In genomic region chr4:53441564-53441963, GRCh38 we compare ENCODE assay signal across 16 cellular contexts.
DNase-seq lines count a peak whose midpoint lies in the region; ATAC-seq and TF ChIP-seq lines count a peak whose summit lies in the region.
"Had no signal": no experiment of that assay in that cellular context is flagged by ENCODE, and none has a peak within 500 bp of the region (broad histone marks: within the 10 kb centered on the region; RNA-seq: fewer than 3 reads in every experiment).

No MANE protein-coding gene starts in this region.

- CTCF ChIA-PET in activated CD8-positive, alpha-beta T cell treated with anti-CD3 and anti-CD28 coated beads for 36 hours (lab: Charles Lee): no interaction called here
- CTCF ChIA-PET in activated CD8-positive, alpha-beta T cell treated with anti-CD3 and anti-CD28 coated beads, Interleukin-2, amount 10 ng/mL, durations not matched to agents 7 days and 5 days (lab: Charles Lee): no interaction called here

- no peak for TF ChIP-seq CTCF in activated CD8-positive, alpha-beta T cell treated with anti-CD3 and anti-CD28 coated beads for 36 hours (IDR thresholded peaks at IDR 0.05)
- TF ChIP-seq CTCF in natural killer cell (IDR thresholded peaks at IDR 0.05): no peak
- no peak for TF ChIP-seq CTCF in mesothelial cell of epicardium (IDR thresholded peaks at IDR 0.05; ENCODE audit: unreplicated experiment)

- POLR2A ChIA-PET in activated CD8-positive, alpha-beta T cell treated with anti-CD3 and anti-CD28 coated beads for 36 hours (lab: Charles Lee): no interaction called here
- POLR2A ChIA-PET in activated CD8-positive, alpha-beta T cell treated with anti-CD3 and anti-CD28 coated beads, Interleukin-2, amount 10 ng/mL, durations not matched to agents 7 days and 5 days (lab: Charles Lee): no interaction called here

- no peak for DNase-seq in activated CD8-positive, alpha-beta T cell treated with anti-CD3 and anti-CD28 coated beads for 36 hours
- DNase-seq in activated CD8-positive, alpha-beta T cell treated with anti-CD3 and anti-CD28 coated beads, Interleukin-2, amount 10 ng/mL, durations not matched to agents 7 days and 5 days: no peak
- no peak for DNase-seq in natural killer cell
- DNase-seq in natural killer cell treated with Interleukin-12 subunit alpha and Interleukin-12 subunit beta and Interleukin-15 and Interleukin-18, amount 100 ng/mL, for 72 hours (ENCODE audit: low spot score): no peak
- no peak for DNase-seq in memory B cell (ENCODE audit: low spot score in 2 of 2)
- no peak for DNase-seq in stimulated activated naive B cell treated with anti-CD40 and anti-IgM and Interleukin-4, amounts not matched to agents 10 μg/mL and 1 μg/mL and 100 μg/mL, for 72 hours
- no peak for DNase-seq in mesothelial cell of epicardium (ENCODE audit: low spot score in 2 of 2, unreplicated experiment in 2 of 2)
- DNase-seq: AML-193; CD4-positive, alpha-beta T cell; DMS153; DMS79 treated with DMSO at 0.1 percent for 48 hours; GF-D8; H9 had no signal

- peak overlapping the region; percentile 30 for H3K27ac Mint-ChIP-seq in activated CD8-positive, alpha-beta T cell treated with anti-CD3 and anti-CD28 coated beads for 36 hours
- no peak overlapping the region for H3K27ac Mint-ChIP-seq in activated CD8-positive, alpha-beta T cell treated with anti-CD3 and anti-CD28 coated beads, Interleukin-2, amount 10 ng/mL, durations not matched to agents 7 days and 5 days
- H3K27ac Mint-ChIP-seq in natural killer cell (peak overlapping the region; percentile 41 to 73), memory B cell (peak overlapping the region; percentile 63), mesothelial cell of epicardium (no peak overlapping the region)
- no peak overlapping the region for H3K27ac Mint-ChIP-seq in natural killer cell treated with Interleukin-12 subunit alpha and Interleukin-12 subunit beta and Interleukin-15 and Interleukin-18, amount 100 ng/mL, for 72 hours
- peak overlapping the region; percentile 42 for H3K27ac Mint-ChIP-seq in stimulated activated naive B cell treated with anti-CD40 and anti-IgM and Interleukin-4, amounts not matched to agents 10 μg/mL and 1 μg/mL and 100 μg/mL, for 72 hours
- H3K27ac Mint-ChIP-seq: CD4-positive, alpha-beta T cell; H9 had no signal

- intact Hi-C loops in activated CD8-positive, alpha-beta T cell treated with anti-CD3 and anti-CD28 coated beads for 36 hours (cut with micrococcal nuclease): no loop called here
- intact Hi-C loops in natural killer cell (cut with micrococcal nuclease): no loop called here

- no peaks in the 10 kb centered on the region for H3K9me3 Mint-ChIP-seq in activated CD8-positive, alpha-beta T cell treated with anti-CD3 and anti-CD28 coated beads for 36 hours
- H3K9me3 Mint-ChIP-seq in activated CD8-positive, alpha-beta T cell treated with anti-CD3 and anti-CD28 coated beads, Interleukin-2, amount 10 ng/mL, durations not matched to agents 7 days and 5 days (ENCODE audit: insufficient read depth): no peaks in the 10 kb centered on the region
- H3K9me3 Mint-ChIP-seq in natural killer cell: no peaks in the 10 kb centered on the region
- H3K9me3 Mint-ChIP-seq in natural killer cell treated with Interleukin-12 subunit alpha and Interleukin-12 subunit beta and Interleukin-15 and Interleukin-18, amount 100 ng/mL, for 72 hours: no peaks in the 10 kb centered on the region
- H3K9me3 Mint-ChIP-seq in memory B cell: no peaks in the 10 kb centered on the region
- no peaks in the 10 kb centered on the region for H3K9me3 Mint-ChIP-seq in stimulated activated naive B cell treated with anti-CD40 and anti-IgM and Interleukin-4, amounts not matched to agents 10 μg/mL and 1 μg/mL and 100 μg/mL, for 72 hours
- H3K9me3 Mint-ChIP-seq in mesothelial cell of epicardium: no peaks in the 10 kb centered on the region
- H3K9me3 Mint-ChIP-seq: CD4-positive, alpha-beta T cell; H9 had no signal

- no peak overlapping the region for H3K4me3 Mint-ChIP-seq in activated CD8-positive, alpha-beta T cell treated with anti-CD3 and anti-CD28 coated beads for 36 hours
- H3K4me3 Mint-ChIP-seq in activated CD8-positive, alpha-beta T cell treated with anti-CD3 and anti-CD28 coated beads, Interleukin-2, amount 10 ng/mL, durations not matched to agents 7 days and 5 days: no peak overlapping the region
- no peak overlapping the region for H3K4me3 Mint-ChIP-seq in natural killer cell
- H3K4me3 Mint-ChIP-seq in natural killer cell treated with Interleukin-12 subunit alpha and Interleukin-12 subunit beta and Interleukin-15 and Interleukin-18, amount 100 ng/mL, for 72 hours: no peak overlapping the region
- no peak overlapping the region for H3K4me3 Mint-ChIP-seq in memory B cell
- no peak overlapping the region for H3K4me3 Mint-ChIP-seq in stimulated activated naive B cell treated with anti-CD40 and anti-IgM and Interleukin-4, amounts not matched to agents 10 μg/mL and 1 μg/mL and 100 μg/mL, for 72 hours
- no peak overlapping the region for H3K4me3 Mint-ChIP-seq in mesothelial cell of epicardium
- H3K4me3 Mint-ChIP-seq: CD4-positive, alpha-beta T cell; H9 had no signal

- no peaks in the 10 kb centered on the region for H3K27me3 Mint-ChIP-seq in activated CD8-positive, alpha-beta T cell treated with anti-CD3 and anti-CD28 coated beads for 36 hours
- H3K27me3 Mint-ChIP-seq in activated CD8-positive, alpha-beta T cell treated with anti-CD3 and anti-CD28 coated beads, Interleukin-2, amount 10 ng/mL, durations not matched to agents 7 days and 5 days (ENCODE audit: low read depth): no peaks in the 10 kb centered on the region
- H3K27me3 Mint-ChIP-seq in natural killer cell (ENCODE audit: low read depth in 2 of 2) (no peaks in the 10 kb centered on the region), memory B cell (no peaks in the 10 kb centered on the region), mesothelial cell of epicardium (ENCODE audit: low read depth) (no peaks in the 10 kb centered on the region)
- H3K27me3 Mint-ChIP-seq in natural killer cell treated with Interleukin-12 subunit alpha and Interleukin-12 subunit beta and Interleukin-15 and Interleukin-18, amount 100 ng/mL, for 72 hours: no peaks in the 10 kb centered on the region
- H3K27me3 Mint-ChIP-seq in stimulated activated naive B cell treated with anti-CD40 and anti-IgM and Interleukin-4, amounts not matched to agents 10 μg/mL and 1 μg/mL and 100 μg/mL, for 72 hours: no peaks in the 10 kb centered on the region
- H3K27me3 Mint-ChIP-seq: CD4-positive, alpha-beta T cell had no signal

- no peak for ATAC-seq in activated CD8-positive, alpha-beta T cell treated with anti-CD3 and anti-CD28 coated beads for 36 hours
- ATAC-seq in activated CD8-positive, alpha-beta T cell treated with anti-CD3 and anti-CD28 coated beads, Interleukin-2, amount 10 ng/mL, durations not matched to agents 7 days and 5 days: no peak
- ATAC-seq in natural killer cell (peak in 2 of 3 donors; percentile 50 to 63), memory B cell (ENCODE audit: low read depth) (no peak), GM19397 (IDR thresholded peaks at IDR 0.05; ENCODE audit: unreplicated experiment) (no peak)
- no peak for ATAC-seq in natural killer cell treated with Interleukin-12 subunit alpha and Interleukin-12 subunit beta and Interleukin-15 and Interleukin-18, amount 100 ng/mL, for 72 hours
- ATAC-seq in stimulated activated naive B cell treated with anti-CD40 and anti-IgM and Interleukin-4, amounts not matched to agents 10 μg/mL and 1 μg/mL and 100 μg/mL, for 72 hours (replicated peaks): no peak
- ATAC-seq: A549, HepG2 had no signal

- H3K36me3 Mint-ChIP-seq in activated CD8-positive, alpha-beta T cell treated with anti-CD3 and anti-CD28 coated beads for 36 hours (ENCODE audit: low read depth): peaks cover 48% of the 10 kb centered on the region
- H3K36me3 Mint-ChIP-seq in activated CD8-positive, alpha-beta T cell treated with anti-CD3 and anti-CD28 coated beads, Interleukin-2, amount 10 ng/mL, durations not matched to agents 7 days and 5 days (ENCODE audit: low read depth): peaks cover 66% of the 10 kb centered on the region
- H3K36me3 Mint-ChIP-seq in natural killer cell (peaks cover 8% of the 10 kb centered on the region), memory B cell (peaks cover 33% of the 10 kb centered on the region), mesothelial cell of epicardium (peaks cover 39% of the 10 kb centered on the region)
- H3K36me3 Mint-ChIP-seq in natural killer cell treated with Interleukin-12 subunit alpha and Interleukin-12 subunit beta and Interleukin-15 and Interleukin-18, amount 100 ng/mL, for 72 hours: peaks cover 14% of the 10 kb centered on the region
- peaks cover 32 to 43% of the 10 kb centered on the region in 2 donors for H3K36me3 Mint-ChIP-seq in stimulated activated naive B cell treated with anti-CD40 and anti-IgM and Interleukin-4, amounts not matched to agents 10 μg/mL and 1 μg/mL and 100 μg/mL, for 72 hours

- peaks cover 8% of the 10 kb centered on the region for H3K4me1 Mint-ChIP-seq in activated CD8-positive, alpha-beta T cell treated with anti-CD3 and anti-CD28 coated beads for 36 hours (ENCODE audit: low read depth)
- H3K4me1 Mint-ChIP-seq in activated CD8-positive, alpha-beta T cell treated with anti-CD3 and anti-CD28 coated beads, Interleukin-2, amount 10 ng/mL, durations not matched to agents 7 days and 5 days (ENCODE audit: low read depth): no peaks in the 10 kb centered on the region
- peaks cover 32 to 42% of the 10 kb centered on the region in 2 donors for H3K4me1 Mint-ChIP-seq in natural killer cell
- peaks cover 14 to 22% of the 10 kb centered on the region in 2 donors for H3K4me1 Mint-ChIP-seq in natural killer cell treated with Interleukin-12 subunit alpha and Interleukin-12 subunit beta and Interleukin-15 and Interleukin-18, amount 100 ng/mL, for 72 hours (ENCODE audit: low read depth in 2 of 2)
- peaks cover 3% of the 10 kb centered on the region for H3K4me1 Mint-ChIP-seq in memory B cell
- H3K4me1 Mint-ChIP-seq in stimulated activated naive B cell treated with anti-CD40 and anti-IgM and Interleukin-4, amounts not matched to agents 10 μg/mL and 1 μg/mL and 100 μg/mL, for 72 hours: peaks cover 0 to 6% of the 10 kb centered on the region in 2 donors
- no peaks in the 10 kb centered on the region for H3K4me1 Mint-ChIP-seq in mesothelial cell of epicardium
- H3K4me1 Mint-ChIP-seq: H9 had no signal

Comparison
In these comparisons a context has a peak if more than half of its experiments do, and no peak if none do; other contexts are left out.
1. ATAC-seq: peak in natural killer cell (2 of 3); none in activated CD8-positive, alpha-beta T cell treated with anti-CD3 and anti-CD28 coated beads for 36 hours (single experiment), activated CD8-positive, alpha-beta T cell treated with anti-CD3 and anti-CD28 coated beads, Interleukin-2, amount 10 ng/mL, durations not matched to agents 7 days and 5 days (single experiment), natural killer cell treated with Interleukin-12 subunit alpha and Interleukin-12 subunit beta and Interleukin-15 and Interleukin-18, amount 100 ng/mL, for 72 hours (0 of 2), memory B cell (single experiment), stimulated activated naive B cell treated with anti-CD40 and anti-IgM and Interleukin-4, amounts not matched to agents 10 μg/mL and 1 μg/mL and 100 μg/mL, for 72 hours (0 of 2) and GM19397 (single experiment).
2. H3K27ac Mint-ChIP-seq: peak in activated CD8-positive, alpha-beta T cell treated with anti-CD3 and anti-CD28 coated beads for 36 hours (single experiment), natural killer cell (2 of 2), memory B cell (single experiment) and stimulated activated naive B cell treated with anti-CD40 and anti-IgM and Interleukin-4, amounts not matched to agents 10 μg/mL and 1 μg/mL and 100 μg/mL, for 72 hours (single experiment); none in activated CD8-positive, alpha-beta T cell treated with anti-CD3 and anti-CD28 coated beads, Interleukin-2, amount 10 ng/mL, durations not matched to agents 7 days and 5 days (single experiment), natural killer cell treated with Interleukin-12 subunit alpha and Interleukin-12 subunit beta and Interleukin-15 and Interleukin-18, amount 100 ng/mL, for 72 hours (0 of 2) and mesothelial cell of epicardium (single experiment).